Comparison of ENCODE assay signal across 14 cellular contexts in the genomic region with DNA sequence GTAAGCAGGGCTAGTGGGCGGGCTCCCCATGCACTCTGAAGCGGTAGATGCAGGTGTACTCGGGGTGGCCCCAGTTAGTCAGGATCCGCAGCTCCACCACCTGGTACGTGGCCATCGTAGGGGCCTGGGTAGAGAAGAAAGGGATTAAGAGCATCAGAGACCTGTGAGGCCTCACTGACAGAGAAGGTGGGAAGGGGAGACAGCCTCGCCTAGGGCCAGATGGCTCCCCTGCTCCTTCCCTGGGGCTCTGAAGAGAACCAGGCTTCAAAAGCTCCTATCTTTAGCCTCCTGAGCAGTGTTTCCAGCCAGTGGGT. TPM values are rescaled to one million over a fixed set of nuclear protein-coding genes. Genes with fewer than 3 reads are reported as not detected.
DNase-seq lines count a peak whose midpoint lies in the region; ATAC-seq and TF ChIP-seq lines count a peak whose summit lies in the region.
"Had no signal": no experiment of that assay in that cellular context is flagged by ENCODE, and none has a peak within 500 bp of the region (broad histone marks: within the 10 kb centered on the region; RNA-seq: fewer than 3 reads in every experiment).

No MANE protein-coding gene starts in this region.

- H3K36me3 Mint-ChIP-seq in CD4-positive, alpha-beta T cell (ENCODE audit: low read depth): peaks cover 97% of the 10 kb centered on the region
- peaks cover 25% of the 10 kb centered on the region for H3K36me3 Mint-ChIP-seq in memory B cell

- no peaks in the 10 kb centered on the region for H3F3A ChIP-seq in OCI-LY1 (ENCODE audit: insufficient read depth, low read length)

- peak overlapping the region; percentile 88 for H3K27ac Mint-ChIP-seq in CD4-positive, alpha-beta T cell
- H3K27ac Mint-ChIP-seq in memory B cell: peak overlapping the region; percentile 77
- H3K27ac Mint-ChIP-seq: H9 had no signal

- peak overlapping the region; percentile 52 for H3K4me3 Mint-ChIP-seq in CD4-positive, alpha-beta T cell
- no peak overlapping the region for H3K4me3 Mint-ChIP-seq in memory B cell
- H3K4me3 Mint-ChIP-seq: H9 had no signal

- no peak for TF ChIP-seq CTCF in CD4-positive, alpha-beta T cell (IDR thresholded peaks at IDR 0.05)
- no peak for TF ChIP-seq CTCF in OCI-LY1 (IDR thresholded peaks at IDR 0.05; ENCODE audit: low read length)
- TF ChIP-seq CTCF in uterus (IDR thresholded peaks at IDR 0.05): no peak
- no peak for TF ChIP-seq CTCF in ascending aorta (IDR thresholded peaks at IDR 0.05)

- no peaks in the 10 kb centered on the region for H3K9me3 Mint-ChIP-seq in CD4-positive, alpha-beta T cell
- no peaks in the 10 kb centered on the region for H3K9me3 Mint-ChIP-seq in memory B cell
- H3K9me3 Mint-ChIP-seq: H9 had no signal

- no peaks in the 10 kb centered on the region for H3K79me2 ChIP-seq in OCI-LY1 (ENCODE audit: insufficient read depth, low read length)

- no peaks in the 10 kb centered on the region for H3K27me3 Mint-ChIP-seq in CD4-positive, alpha-beta T cell
- no peaks in the 10 kb centered on the region for H3K27me3 Mint-ChIP-seq in memory B cell

- no peaks in the 10 kb centered on the region for H3K9me2 ChIP-seq in OCI-LY1 (ENCODE audit: low read depth, low read length)

- peaks cover 85% of the 10 kb centered on the region for H3K36me3 ChIP-seq in OCI-LY1 (ENCODE audit: insufficient read depth, low read length)
- peaks cover 0 to under 1% of the 10 kb centered on the region in 2 donors for H3K36me3 ChIP-seq in uterus
- H3K36me3 ChIP-seq in ascending aorta: peaks cover 71 to 82% of the 10 kb centered on the region in 2 donors

- no peak for DNase-seq in CD4-positive, alpha-beta T cell
- DNase-seq in memory B cell (ENCODE audit: low spot score in 2 of 2): no peak
- no peak for DNase-seq in uterus
- DNase-seq in ascending aorta (ENCODE audit: low spot score in 2 of 2): no peak
- no peak for DNase-seq in A172 (ENCODE audit: low spot score)
- DNase-seq: activated gamma-delta T cell treated with Interleukin-2 at 50 U/mL for 16 hours, Calu3, H9, NCI-H1105 treated with DMSO at 0.1 percent for 48 hours, NCI-H526, SHP77 treated with DMSO at 0.1 percent for 48 hours had no signal

- H4K20me1 ChIP-seq in OCI-LY1 (ENCODE audit: insufficient read depth, low read length): no peaks in the 10 kb centered on the region

- CTCF ChIA-PET in CD4-positive, alpha-beta T cell (lab: Charles Lee): interaction anchor here (1.4 kb wide), 1 partner anchor 18 kb away, joined by 4 read pairs; no protein-coding TSS in a partner anchor

- H2AFZ ChIP-seq in OCI-LY1 (ENCODE audit: low read length): no peak overlapping the region

- H3K9ac ChIP-seq in OCI-LY1 (ENCODE audit: low read length): no peak overlapping the region

- POLR2A ChIA-PET in CD4-positive, alpha-beta T cell (lab: Charles Lee): interaction anchor here (0.5 to 21.7 kb wide), 9 partner anchors 12 to 1370 kb away, joined by 3 to 752 read pairs (median 4); a partner anchor contains a TSS

- no peak for TF ChIP-seq POLR2A in uterus (IDR thresholded peaks at IDR 0.05)

- no peaks in the 10 kb centered on the region for H3K4me1 ChIP-seq in OCI-LY1 (ENCODE audit: insufficient read depth, low read length, severe bottlenecking)
- H3K4me1 ChIP-seq in uterus: no peaks in the 10 kb centered on the region
- H3K4me1 ChIP-seq in ascending aorta: peaks cover 20 to 22% of the 10 kb centered on the region in 2 donors

- peak; percentile 20 for ATAC-seq in CD4-positive, alpha-beta T cell (ENCODE audit: poor library complexity)
- ATAC-seq in memory B cell (ENCODE audit: low read depth): no peak

- intact Hi-C loops in CD4-positive, alpha-beta T cell (cut with DNase I, micrococcal nuclease): no loop called here
- intact Hi-C loops in uterus (cut with DNase I; ENCODE audit: low total_unique reads): no loop called here
- intact Hi-C loops in ascending aorta (cut with DNase I): no loop called here

- peaks cover 68% of the 10 kb centered on the region for H3K4me1 Mint-ChIP-seq in CD4-positive, alpha-beta T cell (ENCODE audit: low read depth)
- H3K4me1 Mint-ChIP-seq in memory B cell: peaks cover 27% of the 10 kb centered on the region

- H3K4me3 ChIP-seq in OCI-LY1 (ENCODE audit: low read depth, low read length, poor library complexity, severe bottlenecking): no peak overlapping the region
- no peak overlapping the region for H3K4me3 ChIP-seq in uterus
- H3K4me3 ChIP-seq in ascending aorta: no peak overlapping the region
- H3K4me3 ChIP-seq: coronary artery, smooth muscle cell had no signal

- no peaks in the 10 kb centered on the region for H3K27me3 ChIP-seq in CD4-positive, alpha-beta T cell (ENCODE audit: control insufficient read depth, insufficient read depth, low read length)
- H3K27me3 ChIP-seq in OCI-LY1 (ENCODE audit: insufficient read depth, low read length): no peaks in the 10 kb centered on the region
- no peaks in the 10 kb centered on the region for H3K27me3 ChIP-seq in uterus
- no peaks in the 10 kb centered on the region for H3K27me3 ChIP-seq in ascending aorta

- no peak overlapping the region for H3K4me2 ChIP-seq in OCI-LY1 (ENCODE audit: low read length)
- H3K4me2 ChIP-seq: smooth muscle cell had no signal

- H3K9me3 ChIP-seq in CD4-positive, alpha-beta T cell (ENCODE audit: control insufficient read depth, low read length): no peaks in the 10 kb centered on the region
- no peaks in the 10 kb centered on the region for H3K9me3 ChIP-seq in OCI-LY1 (ENCODE audit: low read length)
- no peaks in the 10 kb centered on the region for H3K9me3 ChIP-seq in uterus
- H3K9me3 ChIP-seq in ascending aorta: no peaks in the 10 kb centered on the region

- H3K27ac ChIP-seq in CD4-positive, alpha-beta T cell (ENCODE audit: low read depth, low read length): peak overlapping the region; percentile 43
- H3K27ac ChIP-seq in OCI-LY1 (ENCODE audit: low read depth, low read length, poor library complexity, severe bottlenecking): peak overlapping the region; percentile 32
- no peak overlapping the region for H3K27ac ChIP-seq in uterus
- no peak overlapping the region for H3K27ac ChIP-seq in ascending aorta

RNA-seq across cellular contexts. Expression of a gene that starts 19.6 kb away (rescaled TPM):
- total RNA-seq in CD4-positive, alpha-beta T cell: 100 to 1,000 TPM; 440 to 453 TPM
- total RNA-seq in uterus (100 to 1,000 TPM; 118 to 285 (median 175) TPM), ascending aorta (896 TPM)
- total RNA-seq in A172 (2014; rRNA removed; shearing (Covaris generic)): 61.3 and 77.4 TPM in 2 replicates

RNA-seq across cellular contexts. Expression of a gene that starts 30.5 kb away (rescaled TPM):
- 100 to 1,000 TPM; 263 to 272 TPM for total RNA-seq in CD4-positive, alpha-beta T cell
- total RNA-seq in uterus (10 to 100 TPM; 16.2 to 71.5 (median 56.1) TPM), ascending aorta (89.5 TPM)
- total RNA-seq in A172 (2014; rRNA removed; shearing (Covaris generic)): 8.3 and 16.1 TPM in 2 replicates

RNA-seq across cellular contexts. Expression of a gene that starts 35.5 kb away (rescaled TPM):
- 100 to 1,000 TPM; 303 to 307 TPM for total RNA-seq in CD4-positive, alpha-beta T cell
- total RNA-seq in uterus: 10 to 100 TPM; 24.4 to 57.9 (median 40.2) TPM
- 153 TPM for total RNA-seq in ascending aorta
- 43.3 and 44.5 TPM in 2 replicates for total RNA-seq in A172 (2014; rRNA removed; shearing (Covaris generic))

RNA-seq across cellular contexts. Expression of a gene that starts 54.5 kb away (rescaled TPM):
- total RNA-seq in CD4-positive, alpha-beta T cell: 10 to 100 TPM; 53.7 to 54.8 TPM
- total RNA-seq in uterus (10 to 100 TPM; 17.6 to 62.5 (median 48.4) TPM), ascending aorta (19.3 TPM)
- 58.0 and 67.7 TPM in 2 replicates for total RNA-seq in A172 (2014; rRNA removed; shearing (Covaris generic))

RNA-seq across cellular contexts. Expression of a gene that starts 57.7 kb away (rescaled TPM):
- total RNA-seq in CD4-positive, alpha-beta T cell: 1 to 10 TPM; 1.9 to 2.7 TPM
- 10 to 100 TPM in 2 of 4 donors, 1 to 10 TPM in 2; 3.1 to 23.4 (median 8.3) TPM for total RNA-seq in uterus
- 18.0 TPM for total RNA-seq in ascending aorta
- total RNA-seq in A172 (2014; rRNA removed; shearing (Covaris generic)): 11.7 TPM in 2 replicates

Comparison
In these comparisons a context has a peak if more than half of its experiments do, and no peak if none do; other contexts are left out.
1. H3K27ac ChIP-seq: peak in CD4-positive, alpha-beta T cell (single experiment) and OCI-LY1 (single experiment); none in uterus (0 of 2) and ascending aorta (0 of 2).